ENCODE assay signal across 8 cellular contexts in the genomic region with DNA sequence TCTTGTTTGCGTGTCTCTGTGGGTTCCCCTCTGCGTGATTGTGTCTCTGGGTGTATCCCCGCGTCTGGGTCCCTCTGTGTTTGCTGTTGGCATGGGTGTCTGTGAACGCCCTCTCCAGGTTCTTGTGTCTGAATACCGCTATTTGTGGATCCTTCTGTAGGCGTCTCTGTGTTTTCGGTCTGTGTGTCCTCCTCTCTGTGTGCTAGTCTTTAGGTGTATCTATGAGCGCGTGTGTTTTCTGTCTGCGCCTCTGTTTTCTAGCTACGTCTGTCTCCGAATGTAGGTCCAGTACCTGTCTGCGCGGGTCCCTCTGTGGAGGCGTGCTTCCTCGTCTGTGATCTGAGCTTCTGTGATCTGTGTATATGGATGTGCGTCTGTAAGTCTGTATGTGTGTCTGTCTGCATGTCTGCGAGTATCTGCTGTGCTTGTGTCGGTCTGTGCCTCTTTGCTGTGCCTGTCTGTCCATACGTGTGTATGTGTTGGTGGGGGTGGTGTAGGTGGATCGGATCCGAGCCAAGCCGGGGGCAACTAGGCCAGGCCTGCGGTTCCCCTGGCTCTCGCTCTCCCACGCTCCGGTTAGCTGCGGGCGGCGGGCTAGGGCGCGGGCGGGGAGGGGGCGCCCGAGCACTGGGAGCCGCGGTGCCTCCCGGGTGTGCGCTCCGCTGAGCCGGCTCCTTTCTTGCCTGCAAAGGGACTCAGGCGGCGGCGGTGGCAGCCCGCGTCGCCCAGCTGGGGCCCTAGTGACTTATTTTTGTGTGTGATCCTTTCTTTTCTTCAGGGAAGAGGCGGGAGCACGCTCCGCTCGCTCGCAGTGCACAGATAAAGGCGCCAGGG.
A peak's percentile ranks its signal among the peaks of the same experiment; 100 is the strongest.
DNase-seq lines count a peak whose midpoint lies in the region; ATAC-seq, FAIRE-seq and TF ChIP-seq lines count a peak whose summit lies in the region.

No MANE protein-coding gene starts in this region.

- intact Hi-C loops in Right ventricle myocardium superior (cut with DNase I): no loop called here
- intact Hi-C loops in activated CD4-positive, alpha-beta memory T cell treated with anti-CD3 and anti-CD28 coated beads for 36 hours (cut with micrococcal nuclease): no loop called here

- POLR2A ChIA-PET in activated CD4-positive, alpha-beta memory T cell treated with anti-CD3 and anti-CD28 coated beads for 36 hours (lab: Charles Lee): no interaction called here

- no peaks in the 10 kb centered on the region; the same call in 1 of the 2 replicates for H3K9me3 Mint-ChIP-seq in HFFc6
- no peaks in the 10 kb centered on the region for H3K9me3 Mint-ChIP-seq in activated CD4-positive, alpha-beta memory T cell treated with anti-CD3 and anti-CD28 coated beads for 36 hours

- no peak for TF ChIP-seq POLR2A in H54 (IDR thresholded peaks at IDR 0.05; ENCODE audit: low read depth, low read length)

- H3K4me3 Mint-ChIP-seq in HFFc6: peak overlapping the region; percentile 53; the same call in 1 of the 2 replicates
- no peak overlapping the region for H3K4me3 Mint-ChIP-seq in activated CD4-positive, alpha-beta memory T cell treated with anti-CD3 and anti-CD28 coated beads for 36 hours

- peaks cover 5% of the 10 kb centered on the region for H3K36me3 Mint-ChIP-seq in HFFc6 (ENCODE audit: low read depth)
- H3K36me3 Mint-ChIP-seq in activated CD4-positive, alpha-beta memory T cell treated with anti-CD3 and anti-CD28 coated beads for 36 hours: no peaks in the 10 kb centered on the region

- peak; percentile 79 for ATAC-seq in Right ventricle myocardium superior (ENCODE audit: poor library complexity)

- DNase-seq in GM03348 (ENCODE audit: low spot score) (peak; percentile 46), HFFc6 (no peak), SK-N-DZ (ENCODE audit: low spot score) (peak; percentile 22), Right ventricle myocardium superior (peak; percentile 44), putamen (ENCODE audit: low spot score) (peak; percentile 60), H54 (ENCODE audit: insufficient read length, low spot score) (no peak), HUDEP-2 (lab: John Stamatoyannopoulos, UW; ENCODE audit: unreplicated experiment in 76 of 76) (no peak)
- no peak for DNase-seq in activated CD4-positive, alpha-beta memory T cell treated with anti-CD3 and anti-CD28 coated beads for 36 hours

- no peak for TF ChIP-seq CTCF in HFFc6 (IDR thresholded peaks at IDR 0.05)

- CTCF ChIA-PET in activated CD4-positive, alpha-beta memory T cell treated with anti-CD3 and anti-CD28 coated beads for 36 hours (lab: Charles Lee): no interaction called here

- H3K4me1 Mint-ChIP-seq in HFFc6 (ENCODE audit: low read depth): peaks cover 18% of the 10 kb centered on the region; the same call in 1 of the 2 replicates
- H3K4me1 Mint-ChIP-seq in activated CD4-positive, alpha-beta memory T cell treated with anti-CD3 and anti-CD28 coated beads for 36 hours (ENCODE audit: low read depth): peaks cover 5% of the 10 kb centered on the region

- FAIRE-seq in H54 (lab: Jason Lieb, UNC): no peak

- H3K27me3 Mint-ChIP-seq in HFFc6 (ENCODE audit: insufficient read depth): peaks cover 75% of the 10 kb centered on the region
- peaks cover 70% of the 10 kb centered on the region for H3K27me3 Mint-ChIP-seq in activated CD4-positive, alpha-beta memory T cell treated with anti-CD3 and anti-CD28 coated beads for 36 hours

- H3K27ac Mint-ChIP-seq in HFFc6: no peak overlapping the region
- H3K27ac Mint-ChIP-seq in activated CD4-positive, alpha-beta memory T cell treated with anti-CD3 and anti-CD28 coated beads for 36 hours: no peak overlapping the region

Comparison
In these comparisons a context has a peak if more than half of its experiments do, and no peak if none do; other contexts are left out.
1. DNase-seq: peak in GM03348 (single experiment), SK-N-DZ (single experiment), Right ventricle myocardium superior (single experiment) and putamen (single experiment); none in HFFc6 (single experiment), activated CD4-positive, alpha-beta memory T cell treated with anti-CD3 and anti-CD28 coated beads for 36 hours (single experiment), H54 (single experiment) and HUDEP-2 (0 of 76).